ENCODE assay signal across 10 cellular contexts in the genomic region with DNA sequence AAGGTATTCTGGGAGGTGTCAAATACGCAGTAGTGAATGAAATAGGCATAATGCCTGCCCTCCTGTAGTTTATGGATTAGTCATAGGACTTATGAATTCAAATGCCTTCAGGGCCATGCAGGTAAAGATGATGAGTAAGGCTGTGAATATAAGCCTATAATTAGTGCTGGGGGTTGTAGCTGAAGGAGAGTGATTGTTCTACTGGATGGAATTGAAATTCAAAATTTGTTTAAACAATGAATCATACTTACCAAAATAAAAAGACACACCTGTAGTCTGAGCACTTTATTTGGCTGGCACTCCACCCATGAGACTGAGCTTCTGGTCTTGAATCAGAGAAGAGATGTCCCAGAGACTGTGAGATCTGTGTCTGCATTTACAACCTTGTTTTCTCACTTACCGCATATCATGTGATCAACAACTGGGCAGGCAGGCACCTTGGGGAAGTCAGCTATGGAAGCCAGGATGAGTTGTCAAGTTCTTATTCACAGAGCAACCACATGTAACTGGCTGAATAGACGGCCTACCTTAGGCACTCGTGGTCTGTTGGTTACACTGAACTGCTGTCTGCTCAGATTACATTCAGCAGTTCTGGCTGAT.
DNase-seq lines count a peak whose midpoint lies in the region; ATAC-seq, FAIRE-seq and TF ChIP-seq lines count a peak whose summit lies in the region.
"Had no signal": no experiment of that assay in that cellular context is flagged by ENCODE, and none has a peak within 500 bp of the region (broad histone marks: within the 10 kb centered on the region; RNA-seq: fewer than 3 reads in every experiment).

No MANE protein-coding gene starts in this region.

- H4K20me1 ChIP-seq in H1 (replicated peaks in 1 of 2; ENCODE audit: control insufficient read depth in 1 of 2, insufficient read depth in 2 of 2, low read length in 2 of 2) = no peaks in the 10 kb centered on the region

- no peak overlapping the region for H3K23ac ChIP-seq in H1 (ENCODE audit: insufficient read length)

- H3K79me2 ChIP-seq in H1 (ENCODE audit: control insufficient read depth in 1 of 2, insufficient read depth in 2 of 2, low read length in 2 of 2) = no peaks in the 10 kb centered on the region

- H4K8ac ChIP-seq in H1 (ENCODE audit: extremely low read depth, insufficient read depth, low read length) = no peak overlapping the region

- no peak overlapping the region for H3K4me2 ChIP-seq in H1 (ENCODE audit: insufficient read depth in 1 of 2, low read depth in 2 of 2, low read length in 2 of 2)

- no peak overlapping the region for H2BK20ac ChIP-seq in H1 (ENCODE audit: low read length)

- peaks cover 0 to 1% (median 0%) of the 10 kb centered on the region in 4 experiments; a peak in 1 of 7 replicates for H3K27me3 ChIP-seq in H1 (replicated peaks in 1 of 4; ENCODE audit: control insufficient read depth in 3 of 4, extremely low read depth in 1 of 4, insufficient read depth in 3 of 4, low read length in 3 of 4)
- H3K27me3 ChIP-seq in transverse colon = no peaks in the 10 kb centered on the region

- H4K5ac ChIP-seq in H1 (ENCODE audit: insufficient read length, low read depth, low read length) = no peak overlapping the region

- H3K79me1 ChIP-seq in H1 (ENCODE audit: low read depth, low read length) = no peaks in the 10 kb centered on the region

- H3K4me1 ChIP-seq in H1 (replicated peaks in 1 of 4; ENCODE audit: control insufficient read depth in 3 of 4, insufficient read depth in 4 of 4, low read length in 3 of 4) = peaks cover 0 to 3% (median 1%) of the 10 kb centered on the region in 4 experiments; a peak in 2 of 7 replicates
- peaks cover 0 to 15% (median 0%) of the 10 kb centered on the region in 4 donors for H3K4me1 ChIP-seq in transverse colon

- H3K56ac ChIP-seq in H1 (replicated peaks; ENCODE audit: insufficient read length, low read depth, low read length) = no peak overlapping the region

- DNase-seq in NCI-H82 (lab: John Stamatoyannopoulos, UW) = peak; percentile 93
- DNase-seq in NCI-H82 treated with DMSO at 0.1 percent for 48 hours (lab: John Stamatoyannopoulos, UW; ENCODE audit: unreplicated experiment) = no peak
- DNase-seq in NCI-H69 (lab: John Stamatoyannopoulos, UW) = peak; percentile 100
- DNase-seq in H1 (ENCODE audit: low read depth in 1 of 2, low spot score in 2 of 2) = no peak
- peak; percentile 32 for DNase-seq in transverse colon
- no peak for DNase-seq in activated CD4-positive, alpha-beta T cell treated with anti-CD3 and anti-CD28 coated beads, Interleukin-2, amount 50 U/mL, for 1 hour
- no peak for DNase-seq in glomerular visceral epithelial cell (ENCODE audit: extremely low spot score)

- ATAC-seq in GM18861 (IDR thresholded peaks at IDR 0.05; ENCODE audit: unreplicated experiment) = no peak
- ATAC-seq: activated T-helper 17 cell treated with anti-CD3 and anti-CD28 coated beads, Interleukin-2, amount 50 U/mL, for 72 hours had no signal

- CTCF ChIA-PET in H1 (lab: Charles Lee; ENCODE audit: partially characterized antibody) = interaction anchor here (0.6 to 1.0 kb wide), 2 partner anchors 30 to 791 kb away, joined by 3 to 7 read pairs; no protein-coding TSS in a partner anchor

- no peak overlapping the region for H3K4me3 ChIP-seq in H1 (ENCODE audit: extremely low read depth in 1 of 4, insufficient read depth in 2 of 4, low read depth in 3 of 4, low read length in 4 of 4)
- H3K4me3 ChIP-seq in transverse colon = no peak overlapping the region

- H2AK5ac ChIP-seq in H1 (ENCODE audit: low read depth, low read length) = no peak overlapping the region

- H2BK15ac ChIP-seq in H1 (ENCODE audit: low read length) = no peak overlapping the region

- WGBS in H1 (ENCODE audit: extremely low coverage in 1 of 2, insufficient coverage in 1 of 2, insufficient read length in 1 of 2, insufficient replicate concordance in 2 of 2, low coverage in 1 of 2, low lambda C conversion rate in 2 of 2, missing lambda C conversion rate in 1 of 2), 2 experiments = 87% methylated on average over 4 of the region's 4 CpGs; no CpG with 5 or more reads in 1 of the 2 experiments
- 40 to 42% methylated on average over 3 to 4 of the region's 4 CpGs for WGBS in transverse colon (ENCODE audit: low coverage in 1 of 2), 2 donors

- no peaks in the 10 kb centered on the region for H3K23me2 ChIP-seq in H1 (ENCODE audit: low read depth, low read length)

- H3K9me3 ChIP-seq in H1 (ENCODE audit: insufficient read depth in 2 of 2, low read depth in 1 of 2, low read length in 1 of 2) (no peaks in the 10 kb centered on the region; a peak in 1 of 4 replicates), transverse colon (no peaks in the 10 kb centered on the region)

- TF ChIP-seq EP300 in H1 (IDR thresholded peaks at IDR 0.05; ENCODE audit: borderline replicate concordance in 1 of 2, low read depth in 2 of 2, low read length in 2 of 2) (no peak), transverse colon (IDR thresholded peaks at IDR 0.05; ENCODE audit: low read depth) (no peak)

- H3K36me3 ChIP-seq in H1 (ENCODE audit: control insufficient read depth in 2 of 4, insufficient read depth in 4 of 4, low read length in 3 of 4) (no peaks in the 10 kb centered on the region), transverse colon (no peaks in the 10 kb centered on the region)

- no peak overlapping the region for H2BK120ac ChIP-seq in H1 (replicated peaks; ENCODE audit: low read depth, low read length)

- H2AFZ ChIP-seq in H1 (ENCODE audit: low read length) = peak overlapping the region; percentile 96

- H3K18ac ChIP-seq in H1 (ENCODE audit: extremely low read depth, low read length) = no peak overlapping the region; the same call in 1 of the 2 replicates

- no peak overlapping the region for H3K14ac ChIP-seq in H1 (ENCODE audit: insufficient read length)

- H3K4ac ChIP-seq in H1 (replicated peaks; ENCODE audit: insufficient read length, low read depth, low read length) = no peak overlapping the region

- H3K27ac ChIP-seq in H1 (ENCODE audit: low read depth, low read length) = no peak overlapping the region
- H3K27ac ChIP-seq in transverse colon = no peak overlapping the region

- no peak overlapping the region for H3K9ac ChIP-seq in H1 (replicated peaks in 1 of 4; ENCODE audit: extremely low read depth in 1 of 4, low read depth in 3 of 4, low read length in 3 of 4)

- in situ Hi-C loops in transverse colon (cut with MboI; ENCODE audit: low pct_ligation_motif_present in 1 of 4, low pct_unique_long_range_greater_than_20kb in 1 of 4, low sequenced_read_pairs in 3 of 4) = no loop called here

- no peak for TF ChIP-seq CTCF in H1 (IDR thresholded peaks at IDR 0.05; ENCODE audit: control extremely low read depth in 1 of 3, insufficient read depth in 1 of 3, low read depth in 1 of 3, low read length in 3 of 3)
- no peak for TF ChIP-seq CTCF in transverse colon (IDR thresholded peaks at IDR 0.05)

- no peak overlapping the region for H2BK12ac ChIP-seq in H1 (ENCODE audit: low read depth, low read length)

- peak overlapping the region; percentile 73 for H4K91ac ChIP-seq in H1 (replicated peaks; ENCODE audit: insufficient read length, low read length)

- FAIRE-seq in H1 (lab: Jason Lieb, UNC) = peak; percentile 28
- FAIRE-seq: GM19239 had no signal

- POLR2A ChIA-PET in H1 (lab: Charles Lee; ENCODE audit: partially characterized antibody) = no interaction called here

- TF ChIP-seq POLR2A in H1 (IDR thresholded peaks at IDR 0.05; ENCODE audit: control extremely low read depth in 1 of 2, low read depth in 2 of 2, low read length in 2 of 2) (no peak), transverse colon (IDR thresholded peaks at IDR 0.05) (no peak)

- H2BK5ac ChIP-seq in H1 (ENCODE audit: low read depth, low read length) = no peak overlapping the region

- no peak for TF ChIP-seq RAD21 in H1 (IDR thresholded peaks at IDR 0.05 in 1 of 2, conservative IDR thresholded peaks at IDR 0.05 in 1 of 2; ENCODE audit: low read depth in 2 of 2, low read length in 2 of 2)

- intact Hi-C loops in transverse colon (cut with DNase I; ENCODE audit: low total_unique reads) = no loop called here

TF ChIP-seq in H1, 55 proteins besides CTCF, POLR2A, EP300 and RAD21:
- TF ChIP-seq HDAC6 (IDR thresholded peaks at IDR 0.05; ENCODE audit: low read depth, low read length) (no peak), SP4 (IDR thresholded peaks at IDR 0.05; ENCODE audit: low read length) (no peak), ASH2L (IDR thresholded peaks at IDR 0.05; ENCODE audit: low read length) (no peak), SIN3A (conservative IDR thresholded peaks at IDR 0.05 in 1 of 2, IDR thresholded peaks at IDR 0.05 in 1 of 2; ENCODE audit: low read depth in 1 of 2, low read length in 2 of 2) (no peak), MAFK (IDR thresholded peaks at IDR 0.05; ENCODE audit: low read depth, low read length) (no peak)

Comparison
In these comparisons a context has a peak if more than half of its experiments do, and no peak if none do; other contexts are left out.
1. DNase-seq: peak in NCI-H82 (single experiment), NCI-H69 (single experiment) and transverse colon (single experiment); none in NCI-H82 treated with DMSO at 0.1 percent for 48 hours (single experiment), H1 (0 of 2), activated CD4-positive, alpha-beta T cell treated with anti-CD3 and anti-CD28 coated beads, Interleukin-2, amount 50 U/mL, for 1 hour (single experiment) and glomerular visceral epithelial cell (single experiment).